ENCODE assay signal across 20 cellular contexts in genomic region chr5:78824826-78825225, GRCh38.
DNase-seq lines count a peak whose midpoint lies in the region; ATAC-seq, FAIRE-seq and TF ChIP-seq lines count a peak whose summit lies in the region.
"Had no signal": no experiment of that assay in that cellular context is flagged by ENCODE, and none has a peak within 500 bp of the region (broad histone marks: within the 10 kb centered on the region; RNA-seq: fewer than 3 reads in every experiment).

No MANE protein-coding gene starts in this region.

- no peaks in the 10 kb centered on the region for H3K27me3 Mint-ChIP-seq in astrocyte (ENCODE audit: low read depth, unreplicated experiment)

- intact Hi-C loops in left ventricle myocardium inferior (cut with micrococcal nuclease) (no loop called here), right lobe of liver (cut with DNase I) (no loop called here), left colon (cut with DNase I, micrococcal nuclease) (no loop called here)

- no peaks in the 10 kb centered on the region for H3K9me3 ChIP-seq in HEK293 (ENCODE audit: control insufficient read depth, insufficient read depth, low read depth, low read length)
- no peaks in the 10 kb centered on the region for H3K9me3 ChIP-seq in astrocyte (ENCODE audit: insufficient read depth, low read depth, low read length)
- H3K9me3 ChIP-seq in left ventricle myocardium inferior (replicated peaks) = peaks cover 7% of the 10 kb centered on the region
- H3K9me3 ChIP-seq in suprapubic skin = no peaks in the 10 kb centered on the region
- H3K9me3 ChIP-seq in right lobe of liver = no peaks in the 10 kb centered on the region
- H3K9me3 ChIP-seq: BE2C, esophagus squamous epithelium had no signal

- peaks cover 4% of the 10 kb centered on the region for H3K9me3 Mint-ChIP-seq in astrocyte (ENCODE audit: unreplicated experiment)
- H3K9me3 Mint-ChIP-seq: activated naive CD4-positive, alpha-beta T cell treated with anti-CD3 and anti-CD28 coated beads, Interleukin-2, amount 50 U/mL, for 72 hours had no signal

- H3K4me1 Mint-ChIP-seq in astrocyte (ENCODE audit: low read depth, unreplicated experiment) = no peaks in the 10 kb centered on the region

- no peaks in the 10 kb centered on the region for H4K20me1 ChIP-seq in astrocyte (ENCODE audit: insufficient read depth, low read length)

- ATAC-seq in right lobe of liver = no peak
- no peak for ATAC-seq in left colon
- no peak for ATAC-seq in activated CD4-positive, CD25-positive, alpha-beta regulatory T cell treated with anti-CD3 and anti-CD28 coated beads, Interleukin-2, amount 50 U/mL, for 24 hours
- ATAC-seq: activated naive CD4-positive, alpha-beta T cell treated with anti-CD3 and anti-CD28 coated beads, Interleukin-2, amount 50 U/mL, for 72 hours; GM23338 had no signal

- H2AFZ ChIP-seq in astrocyte (ENCODE audit: low read depth, low read length) = no peak overlapping the region
- H2AFZ ChIP-seq: GM23338 had no signal

- no peaks in the 10 kb centered on the region for H3K79me2 ChIP-seq in astrocyte (ENCODE audit: insufficient read depth, low read length)

- no peak for FAIRE-seq in astrocyte (lab: Jason Lieb, UNC)
- FAIRE-seq: bronchial epithelial cell had no signal

- no peak overlapping the region for H3K9ac ChIP-seq in astrocyte (ENCODE audit: low read length)

- POLR2A ChIA-PET in HEK293 (lab: Yijun Ruan, JAX) = no interaction called here

- H3K4me3 ChIP-seq in HEK293 (ENCODE audit: low read depth, low read length) (no peak overlapping the region), astrocyte (ENCODE audit: insufficient read depth, low read depth, low read length) (no peak overlapping the region), left ventricle myocardium inferior (no peak overlapping the region), suprapubic skin (no peak overlapping the region), right lobe of liver (no peak overlapping the region)
- H3K4me3 ChIP-seq: esophagus squamous epithelium, GM23338 had no signal

- no peak for TF ChIP-seq EP300 in suprapubic skin (IDR thresholded peaks at IDR 0.05)

- 29% methylated on average over 2 of the region's 2 CpGs for WGBS in suprapubic skin
- 59% methylated on average over 2 of the region's 2 CpGs for WGBS in right lobe of liver (ENCODE audit: insufficient coverage, low coverage, low lambda C conversion rate, missing lambda C conversion rate)

- TF ChIP-seq CTCF in HEK293 (tag by site-specific recombination; IDR thresholded peaks at IDR 0.05) = no peak
- no peak for TF ChIP-seq CTCF in astrocyte (IDR thresholded peaks at IDR 0.05; ENCODE audit: insufficient read depth, low read depth, low read length)
- no peak for TF ChIP-seq CTCF in left ventricle myocardium inferior (IDR thresholded peaks at IDR 0.05; ENCODE audit: borderline replicate concordance)
- no peak for TF ChIP-seq CTCF in suprapubic skin (IDR thresholded peaks at IDR 0.05)
- no peak for TF ChIP-seq CTCF in right lobe of liver (IDR thresholded peaks at IDR 0.05)

- CTCF ChIA-PET in HEK293 (lab: Yijun Ruan, JAX) = interaction anchor here (1.1 kb wide), 1 partner anchor 489 kb away, joined by 3 read pairs; no protein-coding TSS in a partner anchor

- H3K36me3 ChIP-seq in HEK293 (ENCODE audit: control insufficient read depth in 2 of 2, insufficient read depth in 1 of 2, low read length in 2 of 2) (no peaks in the 10 kb centered on the region), astrocyte (ENCODE audit: insufficient read depth, low read length) (no peaks in the 10 kb centered on the region), left ventricle myocardium inferior (no peaks in the 10 kb centered on the region), suprapubic skin (no peaks in the 10 kb centered on the region), right lobe of liver (no peaks in the 10 kb centered on the region)
- H3K36me3 ChIP-seq: BE2C, esophagus squamous epithelium had no signal

- H3K36me3 Mint-ChIP-seq in astrocyte (ENCODE audit: low read depth, unreplicated experiment) = peaks cover 2% of the 10 kb centered on the region
- H3K36me3 Mint-ChIP-seq: activated naive CD4-positive, alpha-beta T cell treated with anti-CD3 and anti-CD28 coated beads, Interleukin-2, amount 50 U/mL, for 72 hours had no signal

- H3K27ac ChIP-seq in HEK293 (ENCODE audit: extremely low read depth, low read depth, low read length) (no peak overlapping the region), astrocyte (ENCODE audit: low read depth, low read length) (no peak overlapping the region), left ventricle myocardium inferior (replicated peaks) (peak overlapping the region; percentile 13), suprapubic skin (peak overlapping the region; percentile 34), caudate nucleus (ENCODE audit: low read depth, low read length) (no peak overlapping the region), right lobe of liver (no peak overlapping the region)
- H3K27ac ChIP-seq: esophagus squamous epithelium had no signal

- H3K4me3 Mint-ChIP-seq in astrocyte (ENCODE audit: unreplicated experiment) = no peak overlapping the region
- H3K4me3 Mint-ChIP-seq: GM23338 had no signal

- no peak overlapping the region for H3K27ac Mint-ChIP-seq in astrocyte (ENCODE audit: unreplicated experiment)
- H3K27ac Mint-ChIP-seq: activated naive CD4-positive, alpha-beta T cell treated with anti-CD3 and anti-CD28 coated beads, Interleukin-2, amount 50 U/mL, for 72 hours; GM23338 had no signal

- H3K27me3 ChIP-seq in astrocyte (ENCODE audit: insufficient read depth, low read length) = no peaks in the 10 kb centered on the region
- no peaks in the 10 kb centered on the region for H3K27me3 ChIP-seq in left ventricle myocardium inferior (ENCODE audit: low read depth)
- no peaks in the 10 kb centered on the region for H3K27me3 ChIP-seq in suprapubic skin
- no peaks in the 10 kb centered on the region for H3K27me3 ChIP-seq in right lobe of liver
- H3K27me3 ChIP-seq: BE2C, esophagus squamous epithelium had no signal

- H3K4me1 ChIP-seq in HEK293 (ENCODE audit: control insufficient read depth, insufficient read depth, low read length) (no peaks in the 10 kb centered on the region; the same call in 1 of the 2 replicates), astrocyte (ENCODE audit: insufficient read depth, low read length) (no peaks in the 10 kb centered on the region), left ventricle myocardium inferior (peaks cover 2% of the 10 kb centered on the region), suprapubic skin (peaks cover 9% of the 10 kb centered on the region), right lobe of liver (no peaks in the 10 kb centered on the region)
- H3K4me1 ChIP-seq: esophagus squamous epithelium had no signal

- no peak for TF ChIP-seq POLR2A in suprapubic skin (IDR thresholded peaks at IDR 0.05)
- no peak for TF ChIP-seq POLR2A in right lobe of liver (IDR thresholded peaks at IDR 0.05)

- DNase-seq in astrocyte (ENCODE audit: low read depth) = peak; percentile 84
- no peak for DNase-seq in left ventricle myocardium inferior
- no peak for DNase-seq in suprapubic skin (ENCODE audit: low spot score in 2 of 2)
- no peak for DNase-seq in caudate nucleus (lab: John Stamatoyannopoulos, UW)
- DNase-seq in right lobe of liver = no peak
- DNase-seq in left colon = no peak
- DNase-seq: activated CD4-positive, alpha-beta T cell treated with anti-CD3 and anti-CD28 coated beads, Interleukin-2, amount 50 U/mL, for 4 hours; BE2C; esophagus squamous epithelium; hippocampal formation; kidney; NCI-H2081; NCI-H510A treated with DMSO at 0.1 percent for 48 hours; stimulated activated CD4-positive, alpha-beta T cell treated with anti-CD3 and anti-CD28 coated beads, Interleukin-4, amount 100 ng/mL, for 1 hour; substantia nigra had no signal

- H3K4me2 ChIP-seq in astrocyte (ENCODE audit: low read length) = no peak overlapping the region
- H3K4me2 ChIP-seq: GM23338 had no signal

TF ChIP-seq in HEK293, 187 proteins besides CTCF, POLR2A, EP300 and RAD21:
- no peak for TF ChIP-seq ZNF404 (tag by site-specific recombination; IDR thresholded peaks at IDR 0.05)
- TF ChIP-seq, protein P1, sequence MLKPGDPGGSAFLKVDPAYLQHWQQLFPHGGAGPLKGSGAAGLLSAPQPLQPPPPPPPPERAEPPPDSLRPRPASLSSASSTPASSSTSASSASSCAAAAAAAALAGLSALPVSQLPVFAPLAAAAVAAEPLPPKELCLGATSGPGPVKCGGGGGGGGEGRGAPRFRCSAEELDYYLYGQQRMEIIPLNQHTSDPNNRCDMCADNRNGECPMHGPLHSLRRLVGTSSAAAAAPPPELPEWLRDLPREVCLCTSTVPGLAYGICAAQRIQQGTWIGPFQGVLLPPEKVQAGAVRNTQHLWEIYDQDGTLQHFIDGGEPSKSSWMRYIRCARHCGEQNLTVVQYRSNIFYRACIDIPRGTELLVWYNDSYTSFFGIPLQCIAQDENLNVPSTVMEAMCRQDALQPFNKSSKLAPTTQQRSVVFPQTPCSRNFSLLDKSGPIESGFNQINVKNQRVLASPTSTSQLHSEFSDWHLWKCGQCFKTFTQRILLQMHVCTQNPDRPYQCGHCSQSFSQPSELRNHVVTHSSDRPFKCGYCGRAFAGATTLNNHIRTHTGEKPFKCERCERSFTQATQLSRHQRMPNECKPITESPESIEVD (tag by site-specific recombination; IDR thresholded peaks at IDR 0.05) = peak; percentile 67
- TF ChIP-seq ZNF521 (tag by site-specific recombination; IDR thresholded peaks at IDR 0.05) = no peak
- no peak for TF ChIP-seq KLF8 (tag by site-specific recombination; IDR thresholded peaks at IDR 0.05)

Comparison
In these comparisons a context has a peak if more than half of its experiments do, and no peak if none do; other contexts are left out.
1. H3K27ac ChIP-seq: peak in left ventricle myocardium inferior (single experiment) and suprapubic skin (single experiment); none in HEK293 (single experiment), astrocyte (single experiment), caudate nucleus (single experiment) and right lobe of liver (0 of 3).